In genomic region chr4:113968473-113968872, GRCh38 we compare ENCODE assay signal across 22 cellular contexts.
"Had no signal": no experiment of that assay in that cellular context is flagged by ENCODE, and none has a peak within 500 bp of the region (broad histone marks: within the 10 kb centered on the region; RNA-seq: fewer than 3 reads in every experiment).

No MANE protein-coding gene starts in this region.

- H3K9me3 ChIP-seq: adrenal gland, breast epithelium, colonic mucosa, esophagus muscularis mucosa, left lung, ovary, psoas muscle, right atrium auricular region, tibial nerve had no signal

- H3K4me3 ChIP-seq: adrenal gland, breast epithelium, colonic mucosa, esophagus muscularis mucosa, left lung, ovary, psoas muscle, right atrium auricular region, tibial nerve had no signal

- H3K36me3 Mint-ChIP-seq: mesothelial cell of epicardium, natural killer cell had no signal

- ATAC-seq: activated naive CD4-positive, alpha-beta T cell treated with anti-CD3 and anti-CD28 coated beads, Interleukin-2, amount 50 U/mL, for 72 hours; foreskin keratinocyte; left lung; natural killer cell; psoas muscle; stimulated activated naive CD8-positive, alpha-beta T cell treated with anti-CD3 and anti-CD28 coated beads, Interleukin-15, Interleukin-2, amounts not matched to agents 100 U/mL and 50 U/mL, for 24 hours had no signal

- H3K9me3 Mint-ChIP-seq: central memory CD8-positive, alpha-beta T cell; natural killer cell had no signal

- H3K36me3 ChIP-seq: adrenal gland, breast epithelium, colonic mucosa, esophagus muscularis mucosa, left lung, ovary, right atrium auricular region, tibial nerve had no signal

- H3K4me1 Mint-ChIP-seq: central memory CD8-positive, alpha-beta T cell had no signal

- H3K27me3 ChIP-seq: adrenal gland, breast epithelium, colonic mucosa, esophagus muscularis mucosa, foreskin keratinocyte, left lung, ovary, right atrium auricular region, tibial nerve had no signal

- H3K4me1 ChIP-seq: adrenal gland, breast epithelium, colonic mucosa, psoas muscle, right atrium auricular region, tibial nerve had no signal

- DNase-seq: activated CD4-positive, alpha-beta T cell treated with anti-CD3 and anti-CD28 coated beads for 1 hour; activated gamma-delta T cell treated with Interleukin-2 at 50 U/mL for 16 hours; activated T-cell treated with anti-CD3 and anti-CD28 coated beads, Interleukin-2, amount 50 U/mL, for 1 hour; adrenal gland; colonic mucosa; foreskin keratinocyte; kidney glomerular epithelial cell; left lung; natural killer cell; ovary; psoas muscle; stimulated activated CD4-positive, alpha-beta T cell treated with anti-CD3 and anti-CD28 coated beads, Interleukin-12 subunit alpha, Interleukin-12 subunit beta, amount 100 ng/mL, for 4 hours; stimulated activated CD4-positive, alpha-beta T cell treated with anti-CD3 and anti-CD28 coated beads, Interleukin-4, amount 100 ng/mL, for 4 hours; stimulated activated naive CD8-positive, alpha-beta T cell treated with anti-CD3 and anti-CD28 coated beads, Interleukin-15, Interleukin-2, amounts not matched to agents 100 U/mL and 50 U/mL, for 24 hours; T-helper 1 cell had no signal

- H3K27ac Mint-ChIP-seq: activated naive CD4-positive, alpha-beta T cell treated with anti-CD3 and anti-CD28 coated beads, Interleukin-2, amount 50 U/mL, for 72 hours; mesothelial cell of epicardium; natural killer cell had no signal

- H3K27ac ChIP-seq: adrenal gland, breast epithelium, colonic mucosa, foreskin keratinocyte, left lung, ovary, psoas muscle, right atrium auricular region, tibial nerve had no signal

- H3K4me3 Mint-ChIP-seq: central memory CD8-positive, alpha-beta T cell; mesothelial cell of epicardium; natural killer cell had no signal
